ENCODE assay signal across 10 cellular contexts in genomic region chr10:35387768-35388167, GRCh38. TPM values are rescaled to one million over a fixed set of nuclear protein-coding genes. Genes with fewer than 3 reads are reported as not detected.
A peak's percentile ranks its signal among the peaks of the same experiment; 100 is the strongest.
DNase-seq lines count a peak whose midpoint lies in the region; ATAC-seq and TF ChIP-seq lines count a peak whose summit lies in the region.
"Had no signal": no experiment of that assay in that cellular context is flagged by ENCODE, and none has a peak within 500 bp of the region (broad histone marks: within the 10 kb centered on the region; RNA-seq: fewer than 3 reads in every experiment).

No MANE protein-coding gene starts in this region.

- TF ChIP-seq POLR2A in tibial nerve (IDR thresholded peaks at IDR 0.05) = no peak

- TF ChIP-seq EP300 in tibial nerve (IDR thresholded peaks at IDR 0.05) = no peak

- H3K4me3 Mint-ChIP-seq in HFFc6 = no peak overlapping the region
- no peak overlapping the region for H3K4me3 Mint-ChIP-seq in progenitor cell of endocrine pancreas (ENCODE audit: low read depth)

- peaks cover 0 to 10% (median 2%) of the 10 kb centered on the region in 4 donors for H3K9me3 ChIP-seq in tibial nerve

- WGBS in tibial nerve, 2 donors = 76 to 90% methylated on average over 2 of the region's 2 CpGs

- H3K4me1 ChIP-seq in tibial nerve = peaks cover 0 to 46% (median 7%) of the 10 kb centered on the region in 4 donors

- H3K4me3 ChIP-seq in LNCaP clone FGC (ENCODE audit: low read depth, low read length) = no peak overlapping the region
- no peak overlapping the region for H3K4me3 ChIP-seq in tibial nerve

- H3K9me3 Mint-ChIP-seq in HFFc6 (peaks cover 21% of the 10 kb centered on the region), progenitor cell of endocrine pancreas (ENCODE audit: low read depth) (peaks cover 22% of the 10 kb centered on the region)

- H3K27me3 ChIP-seq in tibial nerve = no peaks in the 10 kb centered on the region

- no peaks in the 10 kb centered on the region for H3K36me3 ChIP-seq in tibial nerve

- H3K27me3 Mint-ChIP-seq in HFFc6 (ENCODE audit: insufficient read depth) (no peaks in the 10 kb centered on the region; the same call in 1 of the 2 replicates), progenitor cell of endocrine pancreas (no peaks in the 10 kb centered on the region)

- ATAC-seq in GM18508 (IDR thresholded peaks at IDR 0.05; ENCODE audit: insufficient read depth, unreplicated experiment) = peak; percentile 74

- TF ChIP-seq CTCF in HFFc6 (IDR thresholded peaks at IDR 0.05) (no peak), LNCaP clone FGC (IDR thresholded peaks at IDR 0.05; ENCODE audit: control insufficient read depth, extremely low read depth, insufficient read depth) (no peak), progenitor cell of endocrine pancreas (IDR thresholded peaks at IDR 0.05; ENCODE audit: unreplicated experiment) (no peak), tibial nerve (IDR thresholded peaks at IDR 0.05) (no peak)

- H3K36me3 Mint-ChIP-seq in HFFc6 (ENCODE audit: low read depth) = peaks cover 23% of the 10 kb centered on the region
- peaks cover 14% of the 10 kb centered on the region for H3K36me3 Mint-ChIP-seq in progenitor cell of endocrine pancreas (ENCODE audit: insufficient read depth)

- H3K27ac ChIP-seq in tibial nerve = peak overlapping the region in 1 of 4 donors; percentile 51

- peak overlapping the region; percentile 43; the same call in 1 of the 2 replicates for H3K27ac Mint-ChIP-seq in HFFc6
- no peak overlapping the region for H3K27ac Mint-ChIP-seq in progenitor cell of endocrine pancreas

- H3K4me1 Mint-ChIP-seq in HFFc6 (ENCODE audit: low read depth) (peaks cover 40% of the 10 kb centered on the region), progenitor cell of endocrine pancreas (ENCODE audit: low read depth) (peaks cover 18% of the 10 kb centered on the region)

- DNase-seq in HFFc6 (peak; percentile 39), LNCaP clone FGC (ENCODE audit: low read depth) (peak; percentile 43), iris pigment epithelial cell (ENCODE audit: low read depth) (peak; percentile 75), D341Med (ENCODE audit: low spot score) (no peak), progenitor cell of endocrine pancreas (ENCODE audit: low spot score, unreplicated experiment) (no peak), tibial nerve (ENCODE audit: low spot score in 2 of 2) (no peak), COLO829 (ENCODE audit: low spot score) (no peak)
- DNase-seq: mesendoderm, T-helper 9 cell had no signal

RNA-seq across cellular contexts. Expression of gene CCNY, which starts 51.5 kb away (rescaled TPM):
- 10 to 100 TPM; 60.0 to 76.6 (median 69.9) TPM for total RNA-seq in HFFc6 (2021; fragmentation: NEBNext Ultra II Directional; extraction: Animal tissue kit (Norgen Biotek cat#: 25700))
- total RNA-seq in progenitor cell of endocrine pancreas (59.4 and 60.7 TPM in 2 replicates), tibial nerve (10 to 100 TPM; 24.3 to 27.6 (median 26.5) TPM)

Comparison
In these comparisons a context has a peak if more than half of its experiments do, and no peak if none do; other contexts are left out.
1. DNase-seq: peak in HFFc6 (single experiment), LNCaP clone FGC (single experiment) and iris pigment epithelial cell (single experiment); none in D341Med (single experiment), progenitor cell of endocrine pancreas (single experiment), tibial nerve (0 of 2) and COLO829 (single experiment).